10 cellular contexts compared by ENCODE assay signal in genomic region chrX:135713183-135713689, GRCh38. TPM values are rescaled to one million over a fixed set of nuclear protein-coding genes. Genes with fewer than 3 reads are reported as not detected.
DNase-seq lines count a peak whose midpoint lies in the region; TF ChIP-seq lines count a peak whose summit lies in the region.
"Not testable (repeated sequence)": the region's sequence is repeated elsewhere in the genome, so short reads cannot be mapped to it uniquely, and the experiment has no call there.
"Had no signal": no experiment of that assay in that cellular context is flagged by ENCODE, and none has a peak within 500 bp of the region (broad histone marks: within the 10 kb centered on the region; RNA-seq: fewer than 3 reads in every experiment).

A gene with protein sequence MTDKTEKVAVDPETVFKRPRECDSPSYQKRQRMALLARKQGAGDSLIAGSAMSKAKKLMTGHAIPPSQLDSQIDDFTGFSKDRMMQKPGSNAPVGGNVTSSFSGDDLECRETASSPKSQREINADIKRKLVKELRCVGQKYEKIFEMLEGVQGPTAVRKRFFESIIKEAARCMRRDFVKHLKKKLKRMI (plus strand): TSS chrX:135713639. CDS start chrX:135718941, 5,302 bp downstream.

- not testable (repeated sequence) for H3K36me3 ChIP-seq in KMS-11 (ENCODE audit: insufficient read depth)

- TF ChIP-seq CTCF in CD14-positive monocyte (IDR thresholded peaks at IDR 0.05) (peak; percentile 15), GM12873 (IDR thresholded peaks at IDR 0.05; ENCODE audit: insufficient read depth, low read depth, low read length, missing control alignments) (peak; percentile 61), KMS-11 (conservative IDR thresholded peaks at IDR 0.05; ENCODE audit: low read depth, low read length) (peak; percentile 55; the same call in 1 of the 2 replicates), fibroblast of mammary gland (conservative IDR thresholded peaks at IDR 0.05; ENCODE audit: control insufficient read depth, insufficient read depth, low read depth, low read length) (peak; percentile 3)

- H3K4me3 Mint-ChIP-seq in CD14-positive monocyte; activated naive CD4-positive, alpha-beta T cell treated with anti-CD3 and anti-CD28 coated beads, Interleukin-2, amount 10 ng/mL, durations not matched to agents 7 days and 5 days: not testable (repeated sequence)

- not testable (repeated sequence) for H3K79me2 ChIP-seq in KMS-11 (ENCODE audit: insufficient read depth, low read depth)

- not testable (repeated sequence) for H3K27ac ChIP-seq in KMS-11

- peak within 1 kb of the TSS in 2 of 7 donors; percentile 40 to 50 for H3K27ac Mint-ChIP-seq in CD14-positive monocyte
- H3K27ac Mint-ChIP-seq in activated naive CD4-positive, alpha-beta T cell treated with anti-CD3 and anti-CD28 coated beads, Interleukin-2, amount 10 ng/mL, durations not matched to agents 7 days and 5 days = not testable (repeated sequence)

- intact Hi-C loops in CD14-positive monocyte (cut with micrococcal nuclease) = not testable (repeated sequence)

- H3K4me3 ChIP-seq in KMS-11 (IDR thresholded peaks at IDR 0.05; ENCODE audit: insufficient read depth, low read depth, low read length); fibroblast of mammary gland (ENCODE audit: control insufficient read depth, low read depth, low read length): not testable (repeated sequence)

- H3K36me3 Mint-ChIP-seq in CD14-positive monocyte; activated naive CD4-positive, alpha-beta T cell treated with anti-CD3 and anti-CD28 coated beads, Interleukin-2, amount 10 ng/mL, durations not matched to agents 7 days and 5 days: not testable (repeated sequence)

- not testable (repeated sequence) for H3K4me2 ChIP-seq in KMS-11

- not testable (repeated sequence) for H3K27me3 Mint-ChIP-seq in CD14-positive monocyte (ENCODE audit: low read depth in 3 of 3); activated naive CD4-positive, alpha-beta T cell treated with anti-CD3 and anti-CD28 coated beads, Interleukin-2, amount 10 ng/mL, durations not matched to agents 7 days and 5 days

- not testable (repeated sequence) for H4K20me1 ChIP-seq in KMS-11 (ENCODE audit: insufficient read depth)

- H3K4me1 ChIP-seq in KMS-11 (ENCODE audit: low read depth, poor library complexity, severe bottlenecking) = not testable (repeated sequence)

- CTCF ChIA-PET in activated naive CD4-positive, alpha-beta T cell treated with anti-CD3 and anti-CD28 coated beads, Interleukin-2, amount 10 ng/mL, durations not matched to agents 7 days and 5 days (lab: Charles Lee) = not testable (repeated sequence)

- H3K9ac ChIP-seq in KMS-11 = not testable (repeated sequence)

- H3K27me3 ChIP-seq in KMS-11 (ENCODE audit: insufficient read depth, low read depth) = not testable (repeated sequence)

- not testable (repeated sequence) for H3K4me1 Mint-ChIP-seq in CD14-positive monocyte; activated naive CD4-positive, alpha-beta T cell treated with anti-CD3 and anti-CD28 coated beads, Interleukin-2, amount 10 ng/mL, durations not matched to agents 7 days and 5 days

- not testable (repeated sequence) for H2AFZ ChIP-seq in KMS-11 (ENCODE audit: low read depth)

- not testable (repeated sequence) for DNase-seq in CD14-positive monocyte (ENCODE audit: low spot score); fibroblast of mammary gland (ENCODE audit: low read depth)
- DNase-seq in NCI-H82 (lab: John Stamatoyannopoulos, UW) = peak; percentile 42
- DNase-seq in activated CD4-positive, CD25-positive, alpha-beta regulatory T cell treated with anti-CD3 and anti-CD28 coated beads, Interleukin-2, amount 50 U/mL, for 72 hours = peak; percentile 53
- DNase-seq in activated naive CD4-positive, alpha-beta T cell treated with anti-CD3 and anti-CD28 coated beads, Interleukin-2, amount 10 ng/mL, durations not matched to agents 7 days and 5 days = peak; percentile 27
- DNase-seq in stimulated activated CD4-positive, alpha-beta T cell treated with anti-CD3 and anti-CD28 coated beads, Interleukin-4, amount 100 ng/mL, for 48 hours (ENCODE audit: low read depth in 2 of 2) = peak; percentile 12 to 58

- not testable (repeated sequence) for H3K9me3 Mint-ChIP-seq in CD14-positive monocyte; activated naive CD4-positive, alpha-beta T cell treated with anti-CD3 and anti-CD28 coated beads, Interleukin-2, amount 10 ng/mL, durations not matched to agents 7 days and 5 days

RNA-seq across cellular contexts. Expression of the gene that starts here (rescaled TPM):
- not detected for polyA plus RNA-seq in CD14-positive monocyte
- polyA plus RNA-seq: heart right ventricle, liver had no signal

Comparison
In these comparisons a context has a peak if more than half of its experiments do, and no peak if none do; other contexts are left out.
1. CTCF ChIP-seq: peak in every context shown above with its lines; median percentile 61 in GM12873; 55 in KMS-11; 15 in CD14-positive monocyte; 3 in fibroblast of mammary gland.